16 cellular contexts compared by ENCODE assay signal in genomic region chr10:18334116-18334867, GRCh38.
DNase-seq lines count a peak whose midpoint lies in the region; ATAC-seq, FAIRE-seq and TF ChIP-seq lines count a peak whose summit lies in the region.
"Had no signal": no experiment of that assay in that cellular context is flagged by ENCODE, and none has a peak within 500 bp of the region (broad histone marks: within the 10 kb centered on the region; RNA-seq: fewer than 3 reads in every experiment).

No MANE protein-coding gene starts in this region.

- no peaks in the 10 kb centered on the region for H3K36me3 ChIP-seq in astrocyte (ENCODE audit: insufficient read depth, low read length)
- no peaks in the 10 kb centered on the region for H3K36me3 ChIP-seq in heart left ventricle
- no peaks in the 10 kb centered on the region for H3K36me3 ChIP-seq in osteoblast (ENCODE audit: insufficient read depth, low read length)

- H4K20me1 ChIP-seq in astrocyte (ENCODE audit: insufficient read depth, low read length) (no peaks in the 10 kb centered on the region), osteoblast (ENCODE audit: insufficient read depth, low read length) (no peaks in the 10 kb centered on the region)

- no peak overlapping the region for H3K4me3 Mint-ChIP-seq in astrocyte (ENCODE audit: unreplicated experiment)
- H3K4me3 Mint-ChIP-seq: B cell; brain; effector memory CD8-positive, alpha-beta T cell; natural killer cell; type B pancreatic cell had no signal

- H2AFZ ChIP-seq in astrocyte (ENCODE audit: low read depth, low read length) (no peak overlapping the region), osteoblast (ENCODE audit: low read length) (peak overlapping the region; percentile 71)

- H3K27me3 ChIP-seq in astrocyte (ENCODE audit: insufficient read depth, low read length) (no peaks in the 10 kb centered on the region), heart left ventricle (no peaks in the 10 kb centered on the region), osteoblast (ENCODE audit: insufficient read depth, low read length) (no peaks in the 10 kb centered on the region)

- peak; percentile 20 for DNase-seq in AG20443 (ENCODE audit: low spot score)
- no peak for DNase-seq in astrocyte (ENCODE audit: low read depth)
- no peak for DNase-seq in heart left ventricle
- peak; percentile 59 for DNase-seq in osteoblast (ENCODE audit: insufficient read length, low spot score, missing footprints)
- DNase-seq in activated effector memory CD4-positive, alpha-beta T cell treated with anti-CD3 and anti-CD28 coated beads, Interleukin-2, amount 50 U/mL, for 16 hours: no peak
- DNase-seq in NCI-H128 (lab: John Stamatoyannopoulos, UW; ENCODE audit: unreplicated experiment): no peak
- DNase-seq in activated CD8-positive, alpha-beta memory T cell treated with anti-CD3 and anti-CD28 coated beads for 24 hours: no peak
- DNase-seq in DMS53 treated with DMSO at 0.1 percent for 48 hours (lab: John Stamatoyannopoulos, UW; ENCODE audit: unreplicated experiment): no peak
- DNase-seq: effector memory CD8-positive, alpha-beta T cell; Kasumi-1; natural killer cell; NCI-H1436 had no signal

- peak overlapping the region; percentile 47 for H3K4me2 ChIP-seq in astrocyte (ENCODE audit: low read length)
- H3K4me2 ChIP-seq in osteoblast (ENCODE audit: insufficient read depth, low read length): peak overlapping the region; percentile 58

- H3K4me1 ChIP-seq in astrocyte (ENCODE audit: insufficient read depth, low read length) (no peaks in the 10 kb centered on the region), heart left ventricle (peaks cover 0 to 24% (median 8%) of the 10 kb centered on the region in 12 donors), osteoblast (ENCODE audit: insufficient read depth, low read length) (no peaks in the 10 kb centered on the region)

- no peaks in the 10 kb centered on the region for H3K36me3 Mint-ChIP-seq in astrocyte (ENCODE audit: low read depth, unreplicated experiment)
- H3K36me3 Mint-ChIP-seq: brain, natural killer cell, type B pancreatic cell had no signal

- no peaks in the 10 kb centered on the region for H3K4me1 Mint-ChIP-seq in astrocyte (ENCODE audit: low read depth, unreplicated experiment)
- H3K4me1 Mint-ChIP-seq: B cell, natural killer cell had no signal

- no peak overlapping the region for H3K9ac ChIP-seq in astrocyte (ENCODE audit: low read length)

- no peak overlapping the region for H3K4me3 ChIP-seq in astrocyte (ENCODE audit: insufficient read depth, low read depth, low read length)
- peak overlapping the region in 2 of 12 donors; percentile 7 to 9 for H3K4me3 ChIP-seq in heart left ventricle
- peak overlapping the region; percentile 37 for H3K4me3 ChIP-seq in osteoblast (ENCODE audit: insufficient read depth, low read length)

- no peak overlapping the region for H3K27ac Mint-ChIP-seq in astrocyte (ENCODE audit: unreplicated experiment)
- H3K27ac Mint-ChIP-seq: B cell; brain; effector memory CD8-positive, alpha-beta T cell; natural killer cell; type B pancreatic cell had no signal

- peak in 3 of 4 donors; percentile 55 to 66 (median 60) for ATAC-seq in heart left ventricle
- ATAC-seq: effector memory CD8-positive, alpha-beta T cell; natural killer cell; Panc1 had no signal

- TF ChIP-seq CTCF in astrocyte (IDR thresholded peaks at IDR 0.05; ENCODE audit: insufficient read depth, low read depth, low read length) (no peak), heart left ventricle (IDR thresholded peaks at IDR 0.05) (no peak), osteoblast (IDR thresholded peaks at IDR 0.05; ENCODE audit: extremely low read depth, low read depth, low read length) (no peak)

- intact Hi-C loops in heart left ventricle (cut with DNase I): no loop called here

- no peaks in the 10 kb centered on the region for H3K27me3 Mint-ChIP-seq in astrocyte (ENCODE audit: low read depth, unreplicated experiment)
- H3K27me3 Mint-ChIP-seq: B cell had no signal

- 33 to 39% (median 37%) methylated on average over 8 of the region's 8 CpGs for WGBS in heart left ventricle, 4 donors

- H3K27ac ChIP-seq in astrocyte (ENCODE audit: low read depth, low read length) (no peak overlapping the region), heart left ventricle (peak overlapping the region in 10 of 12 donors; percentile 5 to 60 (median 45)), osteoblast (ENCODE audit: low read depth, low read length) (no peak overlapping the region)

- H3K9me3 Mint-ChIP-seq in astrocyte (ENCODE audit: unreplicated experiment): no peaks in the 10 kb centered on the region
- H3K9me3 Mint-ChIP-seq: natural killer cell, type B pancreatic cell had no signal

- FAIRE-seq in astrocyte (lab: Jason Lieb, UNC): no peak

- H3K79me2 ChIP-seq in astrocyte (ENCODE audit: insufficient read depth, low read length) (no peaks in the 10 kb centered on the region), osteoblast (ENCODE audit: insufficient read depth, low read length) (no peaks in the 10 kb centered on the region)

- TF ChIP-seq POLR2A in heart left ventricle (IDR thresholded peaks at IDR 0.05): no peak

- H3K9me3 ChIP-seq in astrocyte (ENCODE audit: insufficient read depth, low read depth, low read length) (no peaks in the 10 kb centered on the region), heart left ventricle (no peaks in the 10 kb centered on the region), osteoblast (ENCODE audit: low read depth, low read length) (no peaks in the 10 kb centered on the region)

Comparison
In these comparisons a context has a peak if more than half of its experiments do, and no peak if none do; other contexts are left out.
1. DNase-seq: peak in AG20443 (single experiment) and osteoblast (single experiment); none in astrocyte (single experiment), heart left ventricle (0 of 5), activated effector memory CD4-positive, alpha-beta T cell treated with anti-CD3 and anti-CD28 coated beads, Interleukin-2, amount 50 U/mL, for 16 hours (single experiment), NCI-H128 (single experiment), activated CD8-positive, alpha-beta memory T cell treated with anti-CD3 and anti-CD28 coated beads for 24 hours (single experiment) and DMS53 treated with DMSO at 0.1 percent for 48 hours (single experiment).
2. H3K27ac ChIP-seq: peak in heart left ventricle (10 of 12); none in astrocyte (single experiment) and osteoblast (single experiment).